In the genomic region with DNA sequence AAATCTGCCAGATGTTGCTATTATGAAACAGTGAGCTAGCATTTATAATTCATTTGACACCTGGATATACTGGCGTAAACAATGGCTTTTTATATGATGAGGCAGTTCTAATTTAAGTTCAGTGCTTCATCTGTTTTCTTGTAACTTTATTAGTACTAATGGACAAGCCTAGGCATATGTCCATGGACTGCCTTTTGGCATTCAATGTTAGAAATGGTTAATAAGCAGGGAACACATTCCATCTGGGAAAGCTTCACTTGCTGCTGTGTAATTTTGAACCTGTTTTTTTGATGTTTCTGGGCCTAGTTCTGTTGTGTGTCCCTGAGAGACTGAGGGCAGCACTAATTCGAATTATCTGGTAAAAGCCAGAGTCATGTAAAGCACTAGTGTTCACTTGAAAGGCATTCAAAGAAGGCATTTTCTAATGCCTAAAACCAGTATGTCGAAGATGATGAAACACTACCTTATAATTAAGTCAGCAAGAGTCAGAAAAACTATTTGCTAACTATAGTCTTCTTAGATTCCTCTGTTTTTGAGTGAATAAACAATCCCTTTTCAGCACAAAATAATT, we compare ENCODE assay signal across 1 cellular context.
TF ChIP-seq lines count a peak whose summit lies in the region.

No MANE protein-coding gene starts in this region.

TF ChIP-seq in K562, 482 proteins besides CTCF, POLR2A, EP300 and RAD21 (continued from another document and continues in another):
- TF ChIP-seq KLF1 (tag; IDR thresholded peaks at IDR 0.05) (no peak), FOXA1 (IDR thresholded peaks at IDR 0.05; ENCODE audit: borderline replicate concordance) (no peak), CREBBP (IDR thresholded peaks at IDR 0.05; ENCODE audit: low read depth, low read length) (no peak), ZNF699 (CRISPR knock-in tag; IDR thresholded peaks at IDR 0.05; ENCODE audit: insufficient replicate concordance) (no peak), ZNF589 (CRISPR knock-in tag; IDR thresholded peaks at IDR 0.05; ENCODE audit: low read depth) (no peak), ILF3 (IDR thresholded peaks at IDR 0.05; ENCODE audit: borderline replicate concordance) (no peak), THRAP3 (IDR thresholded peaks at IDR 0.05; ENCODE audit: borderline replicate concordance) (no peak), U2AF2 (optimal IDR thresholded peaks at IDR 0.05; ENCODE audit: low read depth, low read length) (no peak), CHCHD3 (CRISPR knock-in tag; IDR thresholded peaks at IDR 0.05) (no peak), CBX1 (IDR thresholded peaks at IDR 0.05; ENCODE audit: low read depth) (no peak), ZNF707 (CRISPR knock-in tag; conservative IDR thresholded peaks at IDR 0.05) (no peak), HIVEP1 (CRISPR knock-in tag; IDR thresholded peaks at IDR 0.05) (no peak), MEF2D (tag; conservative IDR thresholded peaks at IDR 0.05; ENCODE audit: low read depth) (no peak), CREB3 (tag; conservative IDR thresholded peaks at IDR 0.05; ENCODE audit: low read depth) (no peak), KDM1A (IDR thresholded peaks at IDR 0.05) (no peak), HNRNPLL (IDR thresholded peaks at IDR 0.05; ENCODE audit: low read depth, low read length, poor library complexity, severe bottlenecking) (no peak), HDAC6 (IDR thresholded peaks at IDR 0.05; ENCODE audit: low read depth, low read length) (no peak), TBP (optimal IDR thresholded peaks at IDR 0.05; ENCODE audit: low read depth, low read length) (no peak), TFAM (CRISPR knock-in tag; conservative IDR thresholded peaks at IDR 0.05) (no peak), EZH2 (IDR thresholded peaks at IDR 0.05; ENCODE audit: borderline replicate concordance, low read depth, low read length) (no peak), NR2C2 (CRISPR knock-in tag; IDR thresholded peaks at IDR 0.05) (no peak), NR2C2 (tag; IDR thresholded peaks at IDR 0.05) (peak; percentile 13; the same call in 1 of the 2 replicates), ZNF197 (CRISPR knock-in tag; IDR thresholded peaks at IDR 0.05; ENCODE audit: low read depth) (no peak), HDAC3 (IDR thresholded peaks at IDR 0.05; ENCODE audit: borderline replicate concordance, partially characterized antibody) (no peak), MTF1 (CRISPR knock-in tag; IDR thresholded peaks at IDR 0.05; ENCODE audit: borderline replicate concordance) (no peak), ZBTB11 (CRISPR knock-in tag; IDR thresholded peaks at IDR 0.05) (no peak), SP2 (IDR thresholded peaks at IDR 0.05; ENCODE audit: extremely low read depth, low read depth, low read length, poor library complexity, severe bottlenecking) (no peak), GATA2 (CRISPR knock-in tag; IDR thresholded peaks at IDR 0.05) (no peak), BACH1 (tag; IDR thresholded peaks at IDR 0.05) (peak; percentile 70; the same call in 1 of the 2 replicates), SIN3A (IDR thresholded peaks at IDR 0.05; ENCODE audit: borderline replicate concordance in 2 of 2, control insufficient read depth in 1 of 2, low read depth in 2 of 2, low read length in 2 of 2) (no peak), CHD2 (IDR thresholded peaks at IDR 0.05; ENCODE audit: low read depth, low read length) (no peak), ZNF354B (CRISPR knock-in tag; IDR thresholded peaks at IDR 0.05) (no peak), MAFK (IDR thresholded peaks at IDR 0.05; ENCODE audit: low read length) (no peak), ELF4 (CRISPR knock-in tag; IDR thresholded peaks at IDR 0.05) (no peak), ZFP36 (IDR thresholded peaks at IDR 0.05; ENCODE audit: low read depth, low read length, partially characterized antibody) (no peak), XRCC4 (IDR thresholded peaks at IDR 0.05; ENCODE audit: extremely low read depth, insufficient read depth, insufficient read length) (no peak), ARHGAP35 (IDR thresholded peaks at IDR 0.05; ENCODE audit: partially characterized antibody) (no peak), ZNF592 (IDR thresholded peaks at IDR 0.05) (0 out of 2 replicates have a peak, but pooled peaks have one; percentile 31), NELFE (IDR thresholded peaks at IDR 0.05; ENCODE audit: insufficient read depth, insufficient read length) (no peak)
- TF ChIP-seq, protein P1, sequence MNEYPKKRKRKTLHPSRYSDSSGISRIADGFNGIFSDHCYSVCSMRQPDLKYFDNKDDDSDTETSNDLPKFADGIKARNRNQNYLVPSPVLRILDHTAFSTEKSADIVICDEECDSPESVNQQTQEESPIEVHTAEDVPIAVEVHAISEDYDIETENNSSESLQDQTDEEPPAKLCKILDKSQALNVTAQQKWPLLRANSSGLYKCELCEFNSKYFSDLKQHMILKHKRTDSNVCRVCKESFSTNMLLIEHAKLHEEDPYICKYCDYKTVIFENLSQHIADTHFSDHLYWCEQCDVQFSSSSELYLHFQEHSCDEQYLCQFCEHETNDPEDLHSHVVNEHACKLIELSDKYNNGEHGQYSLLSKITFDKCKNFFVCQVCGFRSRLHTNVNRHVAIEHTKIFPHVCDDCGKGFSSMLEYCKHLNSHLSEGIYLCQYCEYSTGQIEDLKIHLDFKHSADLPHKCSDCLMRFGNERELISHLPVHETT (CRISPR knock-in tag; conservative IDR thresholded peaks at IDR 0.05 in 1 of 2, IDR thresholded peaks at IDR 0.05 in 1 of 2), result no peak
- TF ChIP-seq, protein P2, sequence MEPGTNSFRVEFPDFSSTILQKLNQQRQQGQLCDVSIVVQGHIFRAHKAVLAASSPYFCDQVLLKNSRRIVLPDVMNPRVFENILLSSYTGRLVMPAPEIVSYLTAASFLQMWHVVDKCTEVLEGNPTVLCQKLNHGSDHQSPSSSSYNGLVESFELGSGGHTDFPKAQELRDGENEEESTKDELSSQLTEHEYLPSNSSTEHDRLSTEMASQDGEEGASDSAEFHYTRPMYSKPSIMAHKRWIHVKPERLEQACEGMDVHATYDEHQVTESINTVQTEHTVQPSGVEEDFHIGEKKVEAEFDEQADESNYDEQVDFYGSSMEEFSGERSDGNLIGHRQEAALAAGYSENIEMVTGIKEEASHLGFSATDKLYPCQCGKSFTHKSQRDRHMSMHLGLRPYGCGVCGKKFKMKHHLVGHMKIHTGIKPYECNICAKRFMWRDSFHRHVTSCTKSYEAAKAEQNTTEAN (CRISPR knock-in tag; IDR thresholded peaks at IDR 0.05), result no peak
- TF ChIP-seq, protein P3, sequence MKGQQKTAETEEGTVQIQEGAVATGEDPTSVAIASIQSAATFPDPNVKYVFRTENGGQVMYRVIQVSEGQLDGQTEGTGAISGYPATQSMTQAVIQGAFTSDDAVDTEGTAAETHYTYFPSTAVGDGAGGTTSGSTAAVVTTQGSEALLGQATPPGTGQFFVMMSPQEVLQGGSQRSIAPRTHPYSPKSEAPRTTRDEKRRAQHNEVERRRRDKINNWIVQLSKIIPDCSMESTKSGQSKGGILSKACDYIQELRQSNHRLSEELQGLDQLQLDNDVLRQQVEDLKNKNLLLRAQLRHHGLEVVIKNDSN (CRISPR knock-in tag; IDR thresholded peaks at IDR 0.05), result no peak
- TF ChIP-seq, protein P4, sequence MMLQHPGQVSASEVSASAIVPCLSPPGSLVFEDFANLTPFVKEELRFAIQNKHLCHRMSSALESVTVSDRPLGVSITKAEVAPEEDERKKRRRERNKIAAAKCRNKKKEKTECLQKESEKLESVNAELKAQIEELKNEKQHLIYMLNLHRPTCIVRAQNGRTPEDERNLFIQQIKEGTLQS (IDR thresholded peaks at IDR 0.05), result peak; percentile 74; the same call in 1 of the 2 replicates
- TF ChIP-seq, protein P4 (CRISPR knock-in tag; conservative IDR thresholded peaks at IDR 0.05), result no peak
- TF ChIP-seq, protein P5, sequence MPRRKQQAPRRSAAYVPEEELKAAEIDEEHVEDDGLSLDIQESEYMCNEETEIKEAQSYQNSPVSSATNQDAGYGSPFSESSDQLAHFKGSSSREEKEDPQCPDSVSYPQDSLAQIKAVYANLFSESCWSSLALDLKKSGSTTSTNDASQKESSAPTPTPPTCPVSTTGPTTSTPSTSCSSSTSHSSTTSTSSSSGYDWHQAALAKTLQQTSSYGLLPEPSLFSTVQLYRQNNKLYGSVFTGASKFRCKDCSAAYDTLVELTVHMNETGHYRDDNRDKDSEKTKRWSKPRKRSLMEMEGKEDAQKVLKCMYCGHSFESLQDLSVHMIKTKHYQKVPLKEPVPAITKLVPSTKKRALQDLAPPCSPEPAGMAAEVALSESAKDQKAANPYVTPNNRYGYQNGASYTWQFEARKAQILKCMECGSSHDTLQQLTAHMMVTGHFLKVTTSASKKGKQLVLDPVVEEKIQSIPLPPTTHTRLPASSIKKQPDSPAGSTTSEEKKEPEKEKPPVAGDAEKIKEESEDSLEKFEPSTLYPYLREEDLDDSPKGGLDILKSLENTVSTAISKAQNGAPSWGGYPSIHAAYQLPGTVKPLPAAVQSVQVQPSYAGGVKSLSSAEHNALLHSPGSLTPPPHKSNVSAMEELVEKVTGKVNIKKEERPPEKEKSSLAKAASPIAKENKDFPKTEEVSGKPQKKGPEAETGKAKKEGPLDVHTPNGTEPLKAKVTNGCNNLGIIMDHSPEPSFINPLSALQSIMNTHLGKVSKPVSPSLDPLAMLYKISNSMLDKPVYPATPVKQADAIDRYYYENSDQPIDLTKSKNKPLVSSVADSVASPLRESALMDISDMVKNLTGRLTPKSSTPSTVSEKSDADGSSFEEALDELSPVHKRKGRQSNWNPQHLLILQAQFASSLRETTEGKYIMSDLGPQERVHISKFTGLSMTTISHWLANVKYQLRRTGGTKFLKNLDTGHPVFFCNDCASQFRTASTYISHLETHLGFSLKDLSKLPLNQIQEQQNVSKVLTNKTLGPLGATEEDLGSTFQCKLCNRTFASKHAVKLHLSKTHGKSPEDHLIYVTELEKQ (CRISPR knock-in tag; IDR thresholded peaks at IDR 0.05), result no peak
- TF ChIP-seq, protein P6, sequence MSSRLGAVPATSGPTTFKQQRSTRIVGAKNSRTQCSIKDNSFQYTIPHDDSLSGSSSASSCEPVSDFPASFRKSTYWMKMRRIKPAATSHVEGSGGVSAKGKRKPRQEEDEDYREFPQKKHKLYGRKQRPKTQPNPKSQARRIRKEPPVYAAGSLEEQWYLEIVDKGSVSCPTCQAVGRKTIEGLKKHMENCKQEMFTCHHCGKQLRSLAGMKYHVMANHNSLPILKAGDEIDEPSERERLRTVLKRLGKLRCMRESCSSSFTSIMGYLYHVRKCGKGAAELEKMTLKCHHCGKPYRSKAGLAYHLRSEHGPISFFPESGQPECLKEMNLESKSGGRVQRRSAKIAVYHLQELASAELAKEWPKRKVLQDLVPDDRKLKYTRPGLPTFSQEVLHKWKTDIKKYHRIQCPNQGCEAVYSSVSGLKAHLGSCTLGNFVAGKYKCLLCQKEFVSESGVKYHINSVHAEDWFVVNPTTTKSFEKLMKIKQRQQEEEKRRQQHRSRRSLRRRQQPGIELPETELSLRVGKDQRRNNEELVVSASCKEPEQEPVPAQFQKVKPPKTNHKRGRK (tag; IDR thresholded peaks at IDR 0.05), result no peak
